14 cellular contexts compared by ENCODE assay signal in the genomic region with DNA sequence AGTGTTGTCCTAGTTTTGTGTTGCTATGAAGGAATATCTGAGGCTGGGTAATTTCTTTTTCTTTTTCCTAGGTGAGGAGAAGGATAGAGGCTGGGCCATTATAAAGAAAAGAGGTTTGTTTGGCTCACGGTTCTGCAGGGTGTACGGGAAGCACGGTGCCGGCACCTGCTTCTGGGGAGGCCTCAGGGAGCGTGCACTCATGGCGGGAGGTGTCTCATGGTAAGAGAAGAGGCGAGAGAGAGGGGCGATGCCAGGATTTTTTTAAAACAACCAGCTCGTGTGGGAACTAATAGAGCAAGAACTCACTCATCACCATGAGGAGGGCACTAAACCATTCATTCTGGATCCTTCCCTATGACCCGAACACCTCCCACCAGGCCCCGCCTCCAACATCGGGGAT. TPM values are rescaled to one million over a fixed set of nuclear protein-coding genes. Genes with fewer than 3 reads are reported as not detected.
"Had no signal": no experiment of that assay in that cellular context is flagged by ENCODE, and none has a peak within 500 bp of the region (broad histone marks: within the 10 kb centered on the region; RNA-seq: fewer than 3 reads in every experiment).

No MANE protein-coding gene starts in this region.

- H3K9me3 ChIP-seq: thyroid gland had no signal

- H3K36me3 ChIP-seq: thyroid gland had no signal

- H3K27me3 ChIP-seq: thyroid gland had no signal

- H3K4me1 ChIP-seq: thyroid gland had no signal

- H3K27ac ChIP-seq: skin epidermis, thyroid gland had no signal

- DNase-seq: activated naive CD4-positive, alpha-beta T cell treated with anti-CD3 and anti-CD28 coated beads for 36 hours; amygdala; endodermal cell; erythroblast; hypothalamus; mammary epithelial cell; occipital lobe; thyroid gland had no signal

- H3K4me3 ChIP-seq: skin epidermis, thyroid gland had no signal

RNA-seq across cellular contexts. Expression of a gene that starts 14.2 kb away (rescaled TPM):
- total RNA-seq: activated naive CD4-positive, alpha-beta T cell treated with anti-CD3 and anti-CD28 coated beads for 36 hours; cerebellum; dermis microvascular lymphatic vessel endothelial cell; endodermal cell; mammary epithelial cell; mucosa of gallbladder; occipital lobe; pulmonary artery endothelial cell; T-helper 2 cell treated with Interferon-gamma antibody and Interleukin-4, amounts not matched to agents 100 ng/mL and 5 ng/mL, for 36 hours; thyroid gland had no signal

RNA-seq across cellular contexts. Expression of a gene that starts 37.4 kb away (rescaled TPM):
- total RNA-seq: endodermal cell, mucosa of gallbladder, pulmonary artery endothelial cell had no signal

RNA-seq across cellular contexts. Expression of a gene that starts 42.7 kb away (rescaled TPM):
- total RNA-seq: dermis microvascular lymphatic vessel endothelial cell; mammary epithelial cell; pulmonary artery endothelial cell; T-helper 2 cell treated with Interferon-gamma antibody and Interleukin-4, amounts not matched to agents 100 ng/mL and 5 ng/mL, for 36 hours had no signal
